In genomic region chr7:21923663-21924062, GRCh38 we compare ENCODE assay signal across 15 cellular contexts. TPM values are rescaled to one million over a fixed set of nuclear protein-coding genes. Genes with fewer than 3 reads are reported as not detected.
DNase-seq lines count a peak whose midpoint lies in the region; ATAC-seq, FAIRE-seq and TF ChIP-seq lines count a peak whose summit lies in the region.
"Had no signal": no experiment of that assay in that cellular context is flagged by ENCODE, and none has a peak within 500 bp of the region (broad histone marks: within the 10 kb centered on the region; RNA-seq: fewer than 3 reads in every experiment).

No MANE protein-coding gene starts in this region.

- no peak for TF ChIP-seq CTCF in A549 (IDR thresholded peaks at IDR 0.05)
- TF ChIP-seq CTCF in fibroblast of lung (conservative IDR thresholded peaks at IDR 0.05 in 1 of 2, IDR thresholded peaks at IDR 0.05 in 1 of 2; ENCODE audit: low read depth in 1 of 2, low read length in 2 of 2): no peak
- TF ChIP-seq CTCF in SK-N-SH (IDR thresholded peaks at IDR 0.05): no peak

- no peaks in the 10 kb centered on the region for H3K79me2 ChIP-seq in fibroblast of lung (ENCODE audit: control insufficient read depth, insufficient read depth, low read length)
- H3K79me2 ChIP-seq in SK-N-SH (ENCODE audit: insufficient read depth): no peaks in the 10 kb centered on the region; the same call in 1 of the 2 replicates

- POLR2A ChIA-PET in A549 (lab: Yijun Ruan, JAX) (no interaction called here), SK-N-SH (lab: Yijun Ruan, JAX) (no interaction called here)

- no peak for ATAC-seq in A549
- no peak for ATAC-seq in HG02759 (IDR thresholded peaks at IDR 0.05; ENCODE audit: unreplicated experiment)
- ATAC-seq in GM19324 (IDR thresholded peaks at IDR 0.05; ENCODE audit: low FRiP score, unreplicated experiment): no peak

- no peak for TF ChIP-seq EP300 in A549 (IDR thresholded peaks at IDR 0.05)
- no peak for TF ChIP-seq EP300 in SK-N-SH (IDR thresholded peaks at IDR 0.05; ENCODE audit: borderline replicate concordance in 1 of 2, low read depth in 1 of 2, low read length in 1 of 2)

- H3K9me3 ChIP-seq in A549: no peaks in the 10 kb centered on the region
- no peaks in the 10 kb centered on the region for H3K9me3 ChIP-seq in fibroblast of lung (ENCODE audit: control insufficient read depth, insufficient read depth, low read depth, low read length)
- no peaks in the 10 kb centered on the region for H3K9me3 ChIP-seq in SK-N-SH
- H3K9me3 ChIP-seq: esophagus squamous epithelium, tibial artery had no signal

- FAIRE-seq in A549 (lab: Jason Lieb, UNC): no peak

- no peak for TF ChIP-seq POLR2A in A549 (IDR thresholded peaks at IDR 0.05; ENCODE audit: low read length)

- TF ChIP-seq RAD21 in A549 (conservative IDR thresholded peaks at IDR 0.05 in 1 of 2, IDR thresholded peaks at IDR 0.05 in 1 of 2) (no peak), SK-N-SH (IDR thresholded peaks at IDR 0.05; ENCODE audit: low read length) (no peak)

- 32% methylated on average over 2 of the region's 2 CpGs for WGBS in A549 (ENCODE audit: missing lambda C conversion rate)
- WGBS in SK-N-SH (ENCODE audit: low lambda C conversion rate): 52% methylated on average over 2 of the region's 2 CpGs

- H3F3A ChIP-seq in SK-N-SH (replicated peaks; ENCODE audit: insufficient read depth): no peaks in the 10 kb centered on the region

- H3K27me3 ChIP-seq in fibroblast of lung (ENCODE audit: control insufficient read depth, insufficient read depth, low read length): no peaks in the 10 kb centered on the region
- H3K27me3 ChIP-seq in SK-N-SH (ENCODE audit: insufficient read depth): no peaks in the 10 kb centered on the region
- H3K27me3 ChIP-seq: esophagus squamous epithelium, tibial artery had no signal

- H3K36me3 ChIP-seq in fibroblast of lung (ENCODE audit: control insufficient read depth, insufficient read depth, low read length): no peaks in the 10 kb centered on the region
- H3K36me3 ChIP-seq in SK-N-SH (replicated peaks in 1 of 2; ENCODE audit: control insufficient read depth in 1 of 2, insufficient read depth in 2 of 2, low read length in 1 of 2): no peaks in the 10 kb centered on the region
- H3K36me3 ChIP-seq: esophagus squamous epithelium had no signal

- H3K4me3 ChIP-seq in A549 (no peak overlapping the region), fibroblast of lung (replicated peaks in 1 of 4; ENCODE audit: control extremely low read depth in 1 of 4, insufficient read depth in 1 of 4, low read depth in 3 of 4, low read length in 4 of 4) (no peak overlapping the region), SK-N-SH (ENCODE audit: low read depth in 2 of 2, low read length in 1 of 2) (no peak overlapping the region)
- H3K4me3 ChIP-seq: esophagus squamous epithelium, tibial artery had no signal

- no peak for DNase-seq in A549 (ENCODE audit: low read depth in 1 of 2, low spot score in 1 of 2)
- DNase-seq in LHCN-M2 (ENCODE audit: low read depth): peak; percentile 53
- peak; percentile 31 for DNase-seq in NCI-H526 treated with DMSO at 0.1 percent for 48 hours (lab: John Stamatoyannopoulos, UW)
- DNase-seq in fibroblast of lung (ENCODE audit: low read depth in 2 of 2): peak; percentile 41 to 42
- DNase-seq in GDM1 (lab: John Stamatoyannopoulos, UW): no peak
- no peak for DNase-seq in SK-N-SH
- DNase-seq: anterior cingulate cortex, esophagus squamous epithelium, islet precursor cell, NCI-H524 treated with DMSO at 0.1 percent for 48 hours, nucleus accumbens, T-helper 2 cell, tibial artery had no signal

- peaks cover 6% of the 10 kb centered on the region; the same call in 1 of the 3 replicates for H3K4me1 ChIP-seq in A549
- no peaks in the 10 kb centered on the region for H3K4me1 ChIP-seq in fibroblast of lung (ENCODE audit: control insufficient read depth, extremely low read depth, insufficient read depth, low read length)
- peaks cover 0 to 2% of the 10 kb centered on the region in 2 experiments; a peak in 1 of 4 replicates for H3K4me1 ChIP-seq in SK-N-SH (ENCODE audit: control insufficient read depth in 1 of 2, insufficient read depth in 2 of 2, low read depth in 1 of 2, low read length in 1 of 2)
- H3K4me1 ChIP-seq: tibial artery had no signal

- H4K20me1 ChIP-seq in fibroblast of lung (ENCODE audit: control insufficient read depth, extremely low read depth, insufficient read depth, low read length): no peaks in the 10 kb centered on the region
- no peaks in the 10 kb centered on the region for H4K20me1 ChIP-seq in SK-N-SH (ENCODE audit: insufficient read depth)

- H3K4me2 ChIP-seq in A549: 0 out of 3 replicates have a peak overlapping the region, but pooled peaks have one; percentile 16
- no peak overlapping the region for H3K4me2 ChIP-seq in fibroblast of lung (ENCODE audit: extremely low read depth, insufficient read depth, low read length)
- no peak overlapping the region for H3K4me2 ChIP-seq in SK-N-SH

- H3K9ac ChIP-seq in fibroblast of lung (ENCODE audit: insufficient read depth, low read length) (no peak overlapping the region), SK-N-SH (no peak overlapping the region)

- H3K27ac ChIP-seq in A549: no peak overlapping the region
- no peak overlapping the region for H3K27ac ChIP-seq in fibroblast of lung (ENCODE audit: insufficient read depth, low read length)
- H3K27ac ChIP-seq in SK-N-SH (ENCODE audit: low read depth in 2 of 2, low read length in 1 of 2): no peak overlapping the region
- H3K27ac ChIP-seq: esophagus squamous epithelium, tibial artery had no signal

- CTCF ChIA-PET in A549 (lab: Yijun Ruan, JAX): no interaction called here
- CTCF ChIA-PET in SK-N-SH (lab: Yijun Ruan, JAX): interaction anchor here (0.6 to 1.7 kb wide), 4 partner anchors 9 to 159 kb away, joined by 3 to 5 read pairs (median 3); no protein-coding TSS in a partner anchor

- no peaks in the 10 kb centered on the region for H3K9me2 ChIP-seq in SK-N-SH

- H2AFZ ChIP-seq in fibroblast of lung (ENCODE audit: low read length): no peak overlapping the region
- no peak overlapping the region for H2AFZ ChIP-seq in SK-N-SH (ENCODE audit: low read depth)

TF ChIP-seq in A549, 52 proteins besides CTCF, POLR2A, EP300 and RAD21 (continues in another document):
- TF ChIP-seq BCL3 (IDR thresholded peaks at IDR 0.05): no peak
- TF ChIP-seq HDAC2 (IDR thresholded peaks at IDR 0.05): no peak
- no peak for TF ChIP-seq FOSL2 (IDR thresholded peaks at IDR 0.05)
- no peak for TF ChIP-seq FOSL2 (CRISPR knock-in tag; IDR thresholded peaks at IDR 0.05)
- TF ChIP-seq E2F6 (IDR thresholded peaks at IDR 0.05; ENCODE audit: borderline replicate concordance, low read depth): no peak
- no peak for TF ChIP-seq CHD4 (IDR thresholded peaks at IDR 0.05; ENCODE audit: borderline replicate concordance)

TF ChIP-seq in SK-N-SH, 30 proteins besides CTCF, POLR2A, EP300 and RAD21 (continues in another document):
- TF ChIP-seq NFIC (IDR thresholded peaks at IDR 0.05; ENCODE audit: borderline replicate concordance) (no peak), MEF2A (IDR thresholded peaks at IDR 0.05; ENCODE audit: borderline replicate concordance, low read depth) (no peak), RFX5 (IDR thresholded peaks at IDR 0.05; ENCODE audit: low read length) (no peak), USF1 (IDR thresholded peaks at IDR 0.05; ENCODE audit: borderline replicate concordance, low read depth) (no peak), RCOR1 (IDR thresholded peaks at IDR 0.05; ENCODE audit: low read length) (no peak), RXRA (IDR thresholded peaks at IDR 0.05; ENCODE audit: borderline replicate concordance, low read depth) (no peak), EZH2phosphoT487 (IDR thresholded peaks at IDR 0.05; ENCODE audit: borderline replicate concordance, low read depth) (no peak), SIN3A (IDR thresholded peaks at IDR 0.05; ENCODE audit: borderline replicate concordance, low read depth, low read length) (no peak), TAF1 (IDR thresholded peaks at IDR 0.05; ENCODE audit: borderline replicate concordance, low read depth, low read length) (no peak), CHD2 (IDR thresholded peaks at IDR 0.05; ENCODE audit: low read length, partially characterized antibody) (no peak), NRF1 (IDR thresholded peaks at IDR 0.05; ENCODE audit: low read depth, low read length) (no peak), GABPA (IDR thresholded peaks at IDR 0.05; ENCODE audit: low read depth) (no peak)

RNA-seq across cellular contexts. Expression of gene CDCA7L, which starts 22.0 kb away (rescaled TPM):
- 23.3 and 27.8 TPM in 2 replicates for polyA plus RNA-seq in A549 (2011; rRNA removed)
- polyA plus RNA-seq in A549 (2012; cell fraction: cytosol; rRNA removed): 12.1 and 12.7 TPM in 2 replicates
- polyA plus RNA-seq in A549 (2012; cell fraction: nucleus; rRNA removed): 7.7 and 13.0 TPM in 2 replicates
- 16.9 to 20.8 TPM (median 17.4 TPM) in 3 replicates for polyA plus RNA-seq in A549 (2017; fragmentation: RNase III; extraction: RNeasy Plus Mini Kit Qiagen cat#74134 plus additional on column Dnase treatment)
- 30.3 and 36.7 TPM in 2 replicates for polyA minus RNA-seq in A549 (2011; rRNA and poly(A)+ RNA removed)
- total RNA-seq in LHCN-M2 (2014; rRNA removed): 71.2 and 72.8 TPM in 2 replicates
- 23.8 TPM for polyA plus RNA-seq in LHCN-M2 (2012)
- 25.3 and 27.5 TPM in 2 replicates for total RNA-seq in fibroblast of lung
- polyA plus RNA-seq in fibroblast of lung: 29.1 and 36.5 TPM in 2 replicates
- 18.2 and 22.7 TPM in 2 replicates for polyA plus RNA-seq in fibroblast of lung (2012)
- 13.8 and 67.5 TPM in 2 replicates for polyA minus RNA-seq in fibroblast of lung (ENCODE audit: low replicate concordance)
- 16.8 and 18.4 TPM in 2 replicates for polyA plus RNA-seq in SK-N-SH (2012; rRNA removed)
- 17.1 and 17.2 TPM in 2 replicates for polyA plus RNA-seq in SK-N-SH (2012; cell fraction: cytosol; rRNA removed)
- polyA plus RNA-seq in SK-N-SH (2012; cell fraction: nucleus; rRNA removed): 14.5 and 20.7 TPM in 2 replicates

Comparison
In these comparisons a context has a peak if more than half of its experiments do, and no peak if none do; other contexts are left out.
1. DNase-seq: peak in LHCN-M2 (single experiment), NCI-H526 treated with DMSO at 0.1 percent for 48 hours (single experiment) and fibroblast of lung (2 of 2); none in A549 (0 of 2), GDM1 (single experiment) and SK-N-SH (single experiment).